19 cellular contexts compared by ENCODE assay signal in genomic region chr9:78666818-78667429, GRCh38.
"Had no signal": no experiment of that assay in that cellular context is flagged by ENCODE, and none has a peak within 500 bp of the region (broad histone marks: within the 10 kb centered on the region; RNA-seq: fewer than 3 reads in every experiment).

No MANE protein-coding gene starts in this region.

- ATAC-seq: activated naive CD4-positive, alpha-beta T cell treated with anti-CD3 and anti-CD28 coated beads, Interleukin-2, amount 50 U/mL, for 72 hours; esophagus mucosa; heart left ventricle; left ventricle myocardium superior; pancreas; T-helper 17 cell; upper lobe of right lung had no signal

- H3K4me1 ChIP-seq: heart left ventricle, neural progenitor cell, pancreas, upper lobe of right lung had no signal

- FAIRE-seq: kidney, pancreas had no signal

- H3K4me3 ChIP-seq: heart left ventricle, neural progenitor cell, pancreas, upper lobe of right lung had no signal

- DNase-seq: activated CD4-positive, alpha-beta T cell treated with anti-CD3 and anti-CD28 coated beads, Interleukin-2, amount 10 ng/mL, durations not matched to agents 7 days and 5 days; activated CD4-positive, CD25-positive, alpha-beta regulatory T cell; activated T-cell treated with anti-CD3 and anti-CD28 coated beads for 4 hours; amniotic stem cell; cerebellar nuclear complex; dermis blood vessel endothelial cell; endodermal cell; foreskin melanocyte; heart left ventricle; kidney; left ventricle myocardium superior; pancreas; stimulated activated CD4-positive, alpha-beta T cell treated with anti-CD3 and anti-CD28 coated beads, Interleukin-4, amount 100 ng/mL, for 1 hour; stimulated activated CD8-positive, alpha-beta memory T cell treated with anti-CD3 and anti-CD28 coated beads, Interleukin-4, amount 100 ng/mL, for 48 hours; T-helper 17 cell; upper lobe of right lung had no signal

- H3K9ac ChIP-seq: neural progenitor cell had no signal

- H3K36me3 ChIP-seq: heart left ventricle, neural progenitor cell, pancreas, upper lobe of right lung had no signal

- H3K27ac ChIP-seq: heart left ventricle, neural progenitor cell, pancreas, upper lobe of right lung had no signal

- H3K4me2 ChIP-seq: neural progenitor cell had no signal

- H3K27me3 ChIP-seq: neural progenitor cell, pancreas, upper lobe of right lung had no signal

- H2AFZ ChIP-seq: neural progenitor cell had no signal

- H3K9me3 ChIP-seq: heart left ventricle, pancreas, upper lobe of right lung had no signal
